10 cellular contexts compared by ENCODE assay signal in genomic region chr22:38490475-38490874, GRCh38. TPM values are rescaled to one million over a fixed set of nuclear protein-coding genes. Genes with fewer than 3 reads are reported as not detected.
DNase-seq lines count a peak whose midpoint lies in the region; ATAC-seq and TF ChIP-seq lines count a peak whose summit lies in the region.
"Had no signal": no experiment of that assay in that cellular context is flagged by ENCODE, and none has a peak within 500 bp of the region (broad histone marks: within the 10 kb centered on the region; RNA-seq: fewer than 3 reads in every experiment).

No MANE protein-coding gene starts in this region.

- H3K27ac Mint-ChIP-seq in CD4-positive, alpha-beta memory T cell = peak overlapping the region; percentile 38 to 81 (median 67)
- H3K27ac Mint-ChIP-seq in endothelial cell (ENCODE audit: unreplicated experiment) = peak overlapping the region; percentile 18
- peak overlapping the region; percentile 78 for H3K27ac Mint-ChIP-seq in progenitor cell of endocrine pancreas
- H3K27ac Mint-ChIP-seq in glutamatergic neuron (ENCODE audit: unreplicated experiment) = no peak overlapping the region

- no peak overlapping the region for H3K4me3 ChIP-seq in CD4-positive, alpha-beta memory T cell (ENCODE audit: low read length in 2 of 2)
- no peak overlapping the region for H3K4me3 ChIP-seq in OCI-LY3 (ENCODE audit: low read length)

- peaks cover 64 to 86% of the 10 kb centered on the region in 2 donors for H3K36me3 Mint-ChIP-seq in CD4-positive, alpha-beta memory T cell
- peaks cover 50% of the 10 kb centered on the region for H3K36me3 Mint-ChIP-seq in endothelial cell (ENCODE audit: low read depth, unreplicated experiment)
- H3K36me3 Mint-ChIP-seq in progenitor cell of endocrine pancreas (ENCODE audit: insufficient read depth) = peaks cover 55% of the 10 kb centered on the region
- H3K36me3 Mint-ChIP-seq in glutamatergic neuron (ENCODE audit: unreplicated experiment) = no peaks in the 10 kb centered on the region

- peaks cover 27 to 56% (median 43%) of the 10 kb centered on the region in 4 donors for H3K4me1 Mint-ChIP-seq in CD4-positive, alpha-beta memory T cell
- H3K4me1 Mint-ChIP-seq in endothelial cell (ENCODE audit: unreplicated experiment) (peaks cover 7% of the 10 kb centered on the region), progenitor cell of endocrine pancreas (ENCODE audit: low read depth) (no peaks in the 10 kb centered on the region), glutamatergic neuron (ENCODE audit: low read depth, unreplicated experiment) (peaks cover 1% of the 10 kb centered on the region)

- H2AFZ ChIP-seq in OCI-LY3 (ENCODE audit: low read depth, low read length) = no peak overlapping the region

- H3K9me3 ChIP-seq in CD4-positive, alpha-beta memory T cell (ENCODE audit: control insufficient read depth in 1 of 2, low read length in 2 of 2) = no peaks in the 10 kb centered on the region
- no peaks in the 10 kb centered on the region for H3K9me3 ChIP-seq in OCI-LY3 (ENCODE audit: insufficient read depth, low read length)

- TF ChIP-seq CTCF in OCI-LY3 (IDR thresholded peaks at IDR 0.05; ENCODE audit: low read depth, low read length) = no peak
- TF ChIP-seq CTCF in endothelial cell (IDR thresholded peaks at IDR 0.05; ENCODE audit: unreplicated experiment) = no peak
- no peak for TF ChIP-seq CTCF in progenitor cell of endocrine pancreas (IDR thresholded peaks at IDR 0.05; ENCODE audit: unreplicated experiment)
- no peak for TF ChIP-seq CTCF in glutamatergic neuron (IDR thresholded peaks at IDR 0.05; ENCODE audit: partially characterized antibody, unreplicated experiment)

- CTCF ChIA-PET in CD4-positive, alpha-beta memory T cell (lab: Charles Lee; ENCODE audit: partially characterized antibody) = interaction anchor here (2.0 kb wide), 1 partner anchor 12 kb away, joined by 7 read pairs; no protein-coding TSS in a partner anchor

- no peak overlapping the region for H3K9ac ChIP-seq in OCI-LY3 (ENCODE audit: low read length)

- H3K4me1 ChIP-seq in CD4-positive, alpha-beta memory T cell (ENCODE audit: insufficient read depth, low read length) = peaks cover 27% of the 10 kb centered on the region
- peaks cover 4% of the 10 kb centered on the region for H3K4me1 ChIP-seq in OCI-LY3 (ENCODE audit: low read length)

- H3K27me3 Mint-ChIP-seq in CD4-positive, alpha-beta memory T cell = no peaks in the 10 kb centered on the region
- peaks cover 3% of the 10 kb centered on the region for H3K27me3 Mint-ChIP-seq in endothelial cell (ENCODE audit: unreplicated experiment)
- no peaks in the 10 kb centered on the region for H3K27me3 Mint-ChIP-seq in progenitor cell of endocrine pancreas
- H3K27me3 Mint-ChIP-seq in glutamatergic neuron (ENCODE audit: unreplicated experiment) = no peaks in the 10 kb centered on the region

- peaks cover 69% of the 10 kb centered on the region for H4K20me1 ChIP-seq in OCI-LY3 (ENCODE audit: insufficient read depth, low read length)

- DNase-seq in CD4-positive, alpha-beta memory T cell = no peak
- DNase-seq in endothelial cell (ENCODE audit: low spot score) (no peak), progenitor cell of endocrine pancreas (ENCODE audit: low spot score, unreplicated experiment) (no peak), glutamatergic neuron (no peak), GF-D8 (lab: John Stamatoyannopoulos, UW) (no peak), T1000 (lab: John Stamatoyannopoulos, UW) (no peak)
- DNase-seq: effector memory CD4-positive, alpha-beta T cell had no signal

- H3K79me2 ChIP-seq in OCI-LY3 (ENCODE audit: low read length) = peaks cover 45% of the 10 kb centered on the region

- H3K4me2 ChIP-seq in OCI-LY3 (ENCODE audit: low read length) = no peak overlapping the region

- intact Hi-C loops in CD4-positive, alpha-beta memory T cell (cut with micrococcal nuclease) = loop anchor here (2.0 kb wide), 1 partner anchor 16 kb away; the partner anchor contains the start of gene DDX17

- peaks cover 87% of the 10 kb centered on the region for H3K36me3 ChIP-seq in CD4-positive, alpha-beta memory T cell (ENCODE audit: insufficient read depth, low read length)
- H3K36me3 ChIP-seq in OCI-LY3 (replicated peaks; ENCODE audit: low read depth, low read length) = peaks cover 87% of the 10 kb centered on the region

- POLR2A ChIA-PET in CD4-positive, alpha-beta memory T cell (lab: Charles Lee; ENCODE audit: partially characterized antibody) = interaction anchor here (0.6 to 14.9 kb wide), 4 partner anchors 9 to 47 kb away, joined by 3 to 122 read pairs (median 10); no protein-coding TSS in a partner anchor

- no peak for ATAC-seq in GM21447 (IDR thresholded peaks at IDR 0.05; ENCODE audit: unreplicated experiment)
- ATAC-seq: SK-N-SH treated with all-trans-retinoic acid at 6 μM for 48 hours had no signal

- no peak overlapping the region for H3K27ac ChIP-seq in CD4-positive, alpha-beta memory T cell (ENCODE audit: low read depth, low read length)
- H3K27ac ChIP-seq in OCI-LY3 (ENCODE audit: low read length) = peak overlapping the region; percentile 39

- H3K4me3 Mint-ChIP-seq in CD4-positive, alpha-beta memory T cell = no peak overlapping the region
- H3K4me3 Mint-ChIP-seq in endothelial cell (ENCODE audit: unreplicated experiment) (peak overlapping the region; percentile 79), progenitor cell of endocrine pancreas (ENCODE audit: low read depth) (no peak overlapping the region), glutamatergic neuron (ENCODE audit: unreplicated experiment) (no peak overlapping the region)

- H3K27me3 ChIP-seq in CD4-positive, alpha-beta memory T cell (ENCODE audit: insufficient read depth, low read length) = no peaks in the 10 kb centered on the region
- no peaks in the 10 kb centered on the region for H3K27me3 ChIP-seq in OCI-LY3 (ENCODE audit: low read depth, low read length)

- H3K9me3 Mint-ChIP-seq in CD4-positive, alpha-beta memory T cell = peaks cover 0 to 2% (median 0%) of the 10 kb centered on the region in 8 donors
- H3K9me3 Mint-ChIP-seq in endothelial cell (ENCODE audit: unreplicated experiment) (no peaks in the 10 kb centered on the region), progenitor cell of endocrine pancreas (ENCODE audit: low read depth) (no peaks in the 10 kb centered on the region), glutamatergic neuron (ENCODE audit: unreplicated experiment) (no peaks in the 10 kb centered on the region)

RNA-seq across cellular contexts. Expression of gene DDX17, which starts 15.6 kb away (rescaled TPM):
- total RNA-seq in CD4-positive, alpha-beta memory T cell = 100 to 1,000 TPM; 927 to 960 TPM
- polyA plus RNA-seq in CD4-positive, alpha-beta memory T cell = 10 to 100 TPM in 1 of 2 donors, 1 to 10 TPM in 1; 10.0 to 44.3 TPM
- 492 TPM for total RNA-seq in endothelial cell (ENCODE audit: unreplicated experiment)
- 625 and 651 TPM in 2 replicates for total RNA-seq in progenitor cell of endocrine pancreas
- total RNA-seq in glutamatergic neuron (ENCODE audit: unreplicated experiment) = 530 TPM

RNA-seq across cellular contexts. Expression of gene KDELR3, which starts 22.6 kb away (rescaled TPM):
- total RNA-seq in CD4-positive, alpha-beta memory T cell = not detected
- under 1 TPM; 0.10 to 0.24 TPM for polyA plus RNA-seq in CD4-positive, alpha-beta memory T cell
- total RNA-seq in endothelial cell (ENCODE audit: unreplicated experiment) (3.7 TPM), progenitor cell of endocrine pancreas (5.7 and 6.3 TPM in 2 replicates), glutamatergic neuron (ENCODE audit: unreplicated experiment) (not detected)

RNA-seq across cellular contexts. Expression of gene KCNJ4, which starts 35.5 kb away (rescaled TPM):
- total RNA-seq in CD4-positive, alpha-beta memory T cell = not detected
- polyA plus RNA-seq in CD4-positive, alpha-beta memory T cell = not detected
- total RNA-seq in endothelial cell (ENCODE audit: unreplicated experiment) = 0.21 TPM
- 1.7 and 2.2 TPM in 2 replicates for total RNA-seq in progenitor cell of endocrine pancreas
- 0.86 TPM for total RNA-seq in glutamatergic neuron (ENCODE audit: unreplicated experiment)
